In genomic region chr22:30227438-30228228, GRCh38 we compare ENCODE assay signal across 1 cellular context.
TF ChIP-seq lines count a peak whose summit lies in the region.

No MANE protein-coding gene starts in this region.

TF ChIP-seq in H1, 55 proteins besides CTCF, POLR2A, EP300 and RAD21:
- TF ChIP-seq CBX8 (IDR thresholded peaks at IDR 0.05; ENCODE audit: borderline replicate concordance, low read depth, low read length) (no peak), POU5F1 (IDR thresholded peaks at IDR 0.05; ENCODE audit: low read depth, low read length) (no peak), FOSL1 (IDR thresholded peaks at IDR 0.05; ENCODE audit: insufficient read depth, low read depth, low read length) (no peak), CHD1 (IDR thresholded peaks at IDR 0.05; ENCODE audit: low read depth, low read length) (no peak), ASH2L (IDR thresholded peaks at IDR 0.05; ENCODE audit: low read length) (no peak), CTBP2 (IDR thresholded peaks at IDR 0.05; ENCODE audit: borderline replicate concordance, insufficient read depth, insufficient read length, low read length) (no peak), TBP (IDR thresholded peaks at IDR 0.05; ENCODE audit: low read depth, low read length) (no peak), YY1 (IDR thresholded peaks at IDR 0.05; ENCODE audit: low read depth, low read length) (no peak), CHD2 (IDR thresholded peaks at IDR 0.05; ENCODE audit: low read length) (no peak), JUND (IDR thresholded peaks at IDR 0.05; ENCODE audit: low read length) (no peak), EGR1 (IDR thresholded peaks at IDR 0.05; ENCODE audit: borderline replicate concordance, low read depth, low read length) (no peak), TEAD4 (IDR thresholded peaks at IDR 0.05; ENCODE audit: low read depth, low read length) (no peak), SIRT6 (IDR thresholded peaks at IDR 0.05; ENCODE audit: low read length) (no peak), SRF (IDR thresholded peaks at IDR 0.05; ENCODE audit: low read depth, low read length) (no peak), BCL11A (IDR thresholded peaks at IDR 0.05; ENCODE audit: low read depth in 2 of 2, low read length in 2 of 2) (no peak), BACH1 (IDR thresholded peaks at IDR 0.05; ENCODE audit: low read length) (no peak)
- TF ChIP-seq, protein P1, sequence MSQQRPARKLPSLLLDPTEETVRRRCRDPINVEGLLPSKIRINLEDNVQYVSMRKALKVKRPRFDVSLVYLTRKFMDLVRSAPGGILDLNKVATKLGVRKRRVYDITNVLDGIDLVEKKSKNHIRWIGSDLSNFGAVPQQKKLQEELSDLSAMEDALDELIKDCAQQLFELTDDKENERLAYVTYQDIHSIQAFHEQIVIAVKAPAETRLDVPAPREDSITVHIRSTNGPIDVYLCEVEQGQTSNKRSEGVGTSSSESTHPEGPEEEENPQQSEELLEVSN (IDR thresholded peaks at IDR 0.05) = no peak
